ENCODE assay signal across 8 cellular contexts in genomic region chr17:30234954-30235353, GRCh38. TPM values are rescaled to one million over a fixed set of nuclear protein-coding genes. Genes with fewer than 3 reads are reported as not detected.
DNase-seq lines count a peak whose midpoint lies in the region; ATAC-seq and TF ChIP-seq lines count a peak whose summit lies in the region.

No MANE protein-coding gene starts in this region.

- H3K36me3 Mint-ChIP-seq in neural progenitor cell: peaks cover 3% of the 10 kb centered on the region

- H3K27ac ChIP-seq in GM23248 (no peak overlapping the region), neural progenitor cell (no peak overlapping the region), caudate nucleus (ENCODE audit: low read depth, low read length) (no peak overlapping the region)

- H3K36me3 ChIP-seq in GM23248 (ENCODE audit: low read depth): no peaks in the 10 kb centered on the region
- H3K36me3 ChIP-seq in neural progenitor cell: no peaks in the 10 kb centered on the region

- peak overlapping the region; percentile 68 for H3K4me3 ChIP-seq in GM23248
- peak overlapping the region; percentile 49 for H3K4me3 ChIP-seq in choroid plexus epithelial cell (ENCODE audit: low read depth, low read length)
- peak overlapping the region; percentile 57 for H3K4me3 ChIP-seq in neural progenitor cell

- H4K20me1 ChIP-seq in GM23248 (ENCODE audit: insufficient read depth) (no peaks in the 10 kb centered on the region), neural progenitor cell (ENCODE audit: low read depth) (peaks cover 18% of the 10 kb centered on the region)

- WGBS in GM23248 (ENCODE audit: low coverage in 1 of 2, low lambda C conversion rate in 2 of 2, missing lambda C conversion rate in 2 of 2), 2 experiments: 35% methylated on average over 12 of the region's 12 CpGs

- peaks cover 39% of the 10 kb centered on the region for H3K27me3 ChIP-seq in GM23248 (replicated peaks; ENCODE audit: insufficient read depth)
- peaks cover 100% of the 10 kb centered on the region for H3K27me3 ChIP-seq in neural progenitor cell

- no peaks in the 10 kb centered on the region for H3K79me2 ChIP-seq in GM23248 (ENCODE audit: insufficient read depth)
- no peaks in the 10 kb centered on the region for H3K79me2 ChIP-seq in neural progenitor cell (ENCODE audit: low read depth)

- H3K9me3 Mint-ChIP-seq in neural progenitor cell: peaks cover 9% of the 10 kb centered on the region

- no peaks in the 10 kb centered on the region for H3F3A ChIP-seq in GM23248 (ENCODE audit: insufficient read depth)
- H3F3A ChIP-seq in neural progenitor cell (ENCODE audit: low read depth): peaks cover 22% of the 10 kb centered on the region

- no peaks in the 10 kb centered on the region for H3K9me3 ChIP-seq in GM23248 (ENCODE audit: low read depth)
- H3K9me3 ChIP-seq in neural progenitor cell (ENCODE audit: low read depth): no peaks in the 10 kb centered on the region

- H3K9me2 ChIP-seq in GM23248 (ENCODE audit: insufficient read depth): no peaks in the 10 kb centered on the region

- in situ Hi-C loops in GM23248 (cut with MboI): no loop called here

- peak overlapping the region; percentile 86 for H3K4me2 ChIP-seq in GM23248 (ENCODE audit: unreplicated experiment)
- peak overlapping the region; percentile 93 for H3K4me2 ChIP-seq in neural progenitor cell

- peaks cover 12% of the 10 kb centered on the region for H3K4me1 ChIP-seq in GM23248 (ENCODE audit: insufficient read depth)
- H3K4me1 ChIP-seq in neural progenitor cell: peaks cover 29% of the 10 kb centered on the region

- peaks cover 64% of the 10 kb centered on the region for H3K27me3 Mint-ChIP-seq in neural progenitor cell (ENCODE audit: insufficient read depth, low read depth)

- no peak overlapping the region for H3K9ac ChIP-seq in GM23248
- H3K9ac ChIP-seq in neural progenitor cell: no peak overlapping the region

- peaks cover 33% of the 10 kb centered on the region for H3K4me1 Mint-ChIP-seq in neural progenitor cell

- DNase-seq in DMS53 (lab: John Stamatoyannopoulos, UW): peak; percentile 66
- DNase-seq in GM23248: peak; percentile 23
- DNase-seq in choroid plexus epithelial cell (ENCODE audit: low read depth): no peak
- peak; percentile 44 for DNase-seq in neural progenitor cell (ENCODE audit: low spot score)
- DNase-seq in SK-N-DZ (ENCODE audit: low spot score): no peak
- DNase-seq in caudate nucleus (lab: John Stamatoyannopoulos, UW): no peak

- H3K4me3 Mint-ChIP-seq in neural progenitor cell: peak overlapping the region; percentile 82

- H3K27ac Mint-ChIP-seq in neural progenitor cell: no peak overlapping the region

- H2AFZ ChIP-seq in GM23248 (peak overlapping the region; percentile 66), neural progenitor cell (replicated peaks) (peak overlapping the region; percentile 99)

- no peak for TF ChIP-seq CTCF in choroid plexus epithelial cell (conservative IDR thresholded peaks at IDR 0.05; ENCODE audit: low read depth, low read length)
- no peak for TF ChIP-seq CTCF in neural progenitor cell (IDR thresholded peaks at IDR 0.05)

- no peak for ATAC-seq in GM19455 (IDR thresholded peaks at IDR 0.05; ENCODE audit: unreplicated experiment)
- no peak for ATAC-seq in HG02970 (IDR thresholded peaks at IDR 0.05; ENCODE audit: low FRiP score, unreplicated experiment)

RNA-seq across cellular contexts. Expression of gene SLC6A4, which starts 0.5 kb away (rescaled TPM):
- total RNA-seq in GM23248 (2014; rRNA removed; shearing (Covaris generic)): not detected in 2 replicates
- 0.03 and 0.05 TPM in 2 replicates for polyA plus RNA-seq in GM23248 (2016; fragmentation: Nextera tagmentation; extraction: Ambion mirVana)
- total RNA-seq in neural progenitor cell (ENCODE audit: low replicate concordance): 0.25 TPM in 1 of 2 replicates, not detected in the other
- polyA plus RNA-seq in SK-N-DZ (2014; cell fraction: cytosol; rRNA removed): not detected in 2 replicates
- 0.05 TPM in 1 of 2 replicates, not detected in the other for polyA plus RNA-seq in SK-N-DZ (2014; cell fraction: nucleus; rRNA removed)

RNA-seq across cellular contexts. Expression of gene BLMH, which starts 56.8 kb away (rescaled TPM):
- 17.3 and 18.8 TPM in 2 replicates for total RNA-seq in GM23248 (2014; rRNA removed; shearing (Covaris generic))
- polyA plus RNA-seq in GM23248 (2016; fragmentation: Nextera tagmentation; extraction: Ambion mirVana): 22.4 and 22.9 TPM in 2 replicates
- 75.5 and 98.8 TPM in 2 replicates for total RNA-seq in neural progenitor cell (ENCODE audit: low replicate concordance)
- 85.9 and 99.4 TPM in 2 replicates for polyA plus RNA-seq in SK-N-DZ (2014; cell fraction: cytosol; rRNA removed)
- polyA plus RNA-seq in SK-N-DZ (2014; cell fraction: nucleus; rRNA removed): 44.4 and 62.3 TPM in 2 replicates

Comparison
In these comparisons a context has a peak if more than half of its experiments do, and no peak if none do; other contexts are left out.
1. DNase-seq: peak in DMS53 (single experiment), GM23248 (single experiment) and neural progenitor cell (single experiment); none in choroid plexus epithelial cell (single experiment), SK-N-DZ (single experiment) and caudate nucleus (0 of 61).
2. Peak in every context shown above with its lines, with median percentiles within 50 percentile points of each other: H3K4me3 ChIP-seq.